ENCODE assay signal across 19 cellular contexts in genomic region chr15:92580021-92580420, GRCh38.
DNase-seq lines count a peak whose midpoint lies in the region; ATAC-seq, FAIRE-seq and TF ChIP-seq lines count a peak whose summit lies in the region.
"Had no signal": no experiment of that assay in that cellular context is flagged by ENCODE, and none has a peak within 500 bp of the region (broad histone marks: within the 10 kb centered on the region; RNA-seq: fewer than 3 reads in every experiment).

No MANE protein-coding gene starts in this region.

- 91% methylated on average over 13 of the region's 13 CpGs for WGBS in right cardiac atrium
- no CpG with 5 or more reads among the region's 13 CpGs for WGBS in neuronal stem cell (ENCODE audit: extremely low coverage in 2 of 2, insufficient read length in 2 of 2, insufficient replicate concordance in 1 of 2), 2 donors
- 90 to 92% (median 90%) methylated on average over 13 of the region's 13 CpGs for WGBS in ovary, 3 donors
- 25% methylated on average over 13 of the region's 13 CpGs for WGBS in HepG2 (ENCODE audit: low lambda C conversion rate)

- H4K8ac ChIP-seq in neuronal stem cell (ENCODE audit: low read depth, low read length) = no peak overlapping the region

- ATAC-seq in right cardiac atrium (no peak), HepG2 (no peak)
- ATAC-seq: GM12878, HCT116 had no signal

- no peaks in the 10 kb centered on the region for H3K79me2 ChIP-seq in HepG2 (ENCODE audit: insufficient read depth, low read length)

- no TSS peak for BruUV-seq in HepG2 (replicated peaks; lab: Mats Ljungman, UMichigan)

- H3K4ac ChIP-seq in neuronal stem cell (ENCODE audit: low read length) = no peak overlapping the region

- H3K4me3 ChIP-seq in right atrium auricular region (no peak overlapping the region), right cardiac atrium (ENCODE audit: low read length) (no peak overlapping the region), neuronal stem cell (ENCODE audit: low read length in 2 of 2) (no peak overlapping the region), ovary (no peak overlapping the region), HepG2 (replicated peaks in 1 of 3; ENCODE audit: insufficient read depth in 1 of 3, low read depth in 2 of 3, low read length in 3 of 3) (no peak overlapping the region)
- H3K4me3 ChIP-seq: BLaER1 treated with 17β-estradiol and CSF1 and Interleukin-3, amounts not matched to agents 10 nM and 100 nM; GM12878; GM23248 had no signal

- no peak overlapping the region for H3K23ac ChIP-seq in neuronal stem cell (ENCODE audit: low read depth, low read length, poor library complexity)

- no peak overlapping the region for H4K91ac ChIP-seq in neuronal stem cell (ENCODE audit: low read depth, low read length, poor library complexity)

- H3K9ac ChIP-seq in neuronal stem cell (ENCODE audit: low read depth, low read length, poor library complexity) (no peak overlapping the region), HepG2 (ENCODE audit: insufficient read depth, low read depth, low read length) (no peak overlapping the region)
- H3K9ac ChIP-seq: BLaER1 treated with 17β-estradiol and CSF1 and Interleukin-3, amounts not matched to agents 10 nM and 100 nM; GM23248 had no signal

- no peaks in the 10 kb centered on the region for H3K27me3 ChIP-seq in right atrium auricular region
- H3K27me3 ChIP-seq in right cardiac atrium (ENCODE audit: control insufficient read depth, insufficient read depth) = no peaks in the 10 kb centered on the region
- peaks cover 0 to 33% (median 0%) of the 10 kb centered on the region in 3 experiments for H3K27me3 ChIP-seq in neuronal stem cell (ENCODE audit: control insufficient read depth in 3 of 3, insufficient read depth in 3 of 3, low read depth in 1 of 3, low read length in 3 of 3)
- H3K27me3 ChIP-seq in ovary = no peaks in the 10 kb centered on the region
- peaks cover 6 to 71% of the 10 kb centered on the region in 2 experiments; a peak in 4 of 5 replicates for H3K27me3 ChIP-seq in HepG2 (ENCODE audit: control insufficient read depth in 1 of 2, insufficient read depth in 2 of 2, low read length in 2 of 2)
- H3K27me3 ChIP-seq: BLaER1 treated with 17β-estradiol and CSF1 and Interleukin-3, amounts not matched to agents 10 nM and 100 nM had no signal

- intact Hi-C loops in right cardiac atrium (cut with DNase I) (no loop called here), ovary (cut with DNase I) (no loop called here), HepG2 (cut with micrococcal nuclease; ENCODE audit: unreplicated experiment) (no loop called here)

- no peak overlapping the region for H3K27ac ChIP-seq in right atrium auricular region
- no peak overlapping the region for H3K27ac ChIP-seq in right cardiac atrium (ENCODE audit: low read length)
- H3K27ac ChIP-seq in neuronal stem cell (replicated peaks; ENCODE audit: low read length) = no peak overlapping the region
- H3K27ac ChIP-seq in ovary = no peak overlapping the region
- H3K27ac ChIP-seq in HepG2 (ENCODE audit: extremely low read length, insufficient read depth, low read length) = no peak overlapping the region
- H3K27ac ChIP-seq: BLaER1 treated with 17β-estradiol and CSF1 and Interleukin-3, amounts not matched to agents 10 nM and 100 nM; GM23248 had no signal

- H3K79me1 ChIP-seq in neuronal stem cell (ENCODE audit: low read depth, low read length) = no peaks in the 10 kb centered on the region

- peak overlapping the region; percentile 8 for H2AK5ac ChIP-seq in neuronal stem cell (ENCODE audit: low read depth, low read length)

- H3K4me2 ChIP-seq in neuronal stem cell (ENCODE audit: insufficient read depth, low read length, poor library complexity, severe bottlenecking) = no peak overlapping the region
- no peak overlapping the region for H3K4me2 ChIP-seq in HepG2 (ENCODE audit: low read depth, low read length)
- H3K4me2 ChIP-seq: BLaER1 treated with 17β-estradiol and CSF1 and Interleukin-3, amounts not matched to agents 10 nM and 100 nM had no signal

- H2BK15ac ChIP-seq in neuronal stem cell (ENCODE audit: low read length) = no peak overlapping the region

- H3K18ac ChIP-seq in neuronal stem cell (ENCODE audit: low read length) = no peak overlapping the region

- no peak overlapping the region for H2BK120ac ChIP-seq in neuronal stem cell (ENCODE audit: low read depth, low read length)

- TF ChIP-seq EP300 in ovary (IDR thresholded peaks at IDR 0.05) (no peak), HepG2 (IDR thresholded peaks at IDR 0.05; ENCODE audit: low read depth in 2 of 2, low read length in 2 of 2) (no peak), HepG2 (CRISPR knock-in tag; IDR thresholded peaks at IDR 0.05; ENCODE audit: borderline replicate concordance) (no peak)

- FAIRE-seq in HepG2 (lab: Jason Lieb, UNC) = no peak
- FAIRE-seq: GM12878, H54 had no signal

- TF ChIP-seq RAD21 in HepG2 (CRISPR knock-in tag; IDR thresholded peaks at IDR 0.05) = no peak

- no peak for TF ChIP-seq POLR2A in ovary (IDR thresholded peaks at IDR 0.05)
- no peak for TF ChIP-seq POLR2A in HepG2 (IDR thresholded peaks at IDR 0.05; ENCODE audit: insufficient read depth in 1 of 2, low read depth in 2 of 2, low read length in 2 of 2)

- H4K20me1 ChIP-seq in HepG2 (ENCODE audit: insufficient read depth, low read length) = no peaks in the 10 kb centered on the region
- H4K20me1 ChIP-seq: BLaER1 treated with 17β-estradiol and CSF1 and Interleukin-3, amounts not matched to agents 10 nM and 100 nM had no signal

- POLR2A ChIA-PET in HepG2 (lab: Yijun Ruan, JAX) = no interaction called here

- H2AFZ ChIP-seq in neuronal stem cell (ENCODE audit: low read length) = no peak overlapping the region
- no peak overlapping the region for H2AFZ ChIP-seq in HepG2 (ENCODE audit: low read length)
- H2AFZ ChIP-seq: GM23248 had no signal

- TF ChIP-seq CTCF in right atrium auricular region (IDR thresholded peaks at IDR 0.05) (no peak), ovary (IDR thresholded peaks at IDR 0.05) (no peak), HepG2 (CRISPR knock-in tag; IDR thresholded peaks at IDR 0.05) (no peak)

- in situ Hi-C loops in HepG2 (cut with HindIII; ENCODE audit: extremely low pct_ligation_motif_present, low pct_unique_long_range_greater_than_20kb) = no loop called here

- CTCF ChIA-PET in HepG2 (lab: Yijun Ruan, JAX; ENCODE audit: low intra/inter-chr PET ratio, low total read pairs) = no interaction called here

- no peak overlapping the region for H2BK5ac ChIP-seq in neuronal stem cell (ENCODE audit: low read length)

- H3K9me3 ChIP-seq in right atrium auricular region = no peaks in the 10 kb centered on the region
- H3K9me3 ChIP-seq in right cardiac atrium (ENCODE audit: control insufficient read depth, low read length) = no peaks in the 10 kb centered on the region
- H3K9me3 ChIP-seq in neuronal stem cell (replicated peaks in 1 of 2; ENCODE audit: control insufficient read depth in 2 of 2, insufficient read depth in 1 of 2, low read depth in 1 of 2, low read length in 2 of 2) = peaks cover 0 to 2% of the 10 kb centered on the region in 2 donors
- no peaks in the 10 kb centered on the region for H3K9me3 ChIP-seq in ovary
- peaks cover 8% of the 10 kb centered on the region for H3K9me3 ChIP-seq in HepG2 (ENCODE audit: low read length)
- H3K9me3 ChIP-seq: BLaER1 treated with 17β-estradiol and CSF1 and Interleukin-3, amounts not matched to agents 10 nM and 100 nM had no signal

- H3K14ac ChIP-seq in neuronal stem cell (ENCODE audit: low read length) = no peak overlapping the region

- H3K4me1 ChIP-seq in right atrium auricular region = no peaks in the 10 kb centered on the region
- no peaks in the 10 kb centered on the region for H3K4me1 ChIP-seq in right cardiac atrium (ENCODE audit: control insufficient read depth, insufficient read depth, low read length)
- H3K4me1 ChIP-seq in neuronal stem cell (ENCODE audit: control insufficient read depth in 2 of 2, insufficient read depth in 1 of 2, low read depth in 1 of 2, low read length in 2 of 2) = peaks cover 0 to 6% of the 10 kb centered on the region in 2 donors
- H3K4me1 ChIP-seq in ovary (ENCODE audit: insufficient read depth) = no peaks in the 10 kb centered on the region
- H3K4me1 ChIP-seq in HepG2 (ENCODE audit: insufficient read depth, low read length) = no peaks in the 10 kb centered on the region

- DNase-seq in right atrium auricular region (ENCODE audit: low spot score) (peak; percentile 46), right cardiac atrium (no peak), ecto neural progenitor cell (ENCODE audit: low spot score) (peak; percentile 34), neuronal stem cell (ENCODE audit: low spot score) (no peak), ovary (no peak), HepG2 (ENCODE audit: low spot score) (no peak), NCI-H69 (lab: John Stamatoyannopoulos, UW) (no peak)
- DNase-seq: CD8-positive, alpha-beta memory T cell; COR-L47; DMS 273 treated with DMSO at 0.1 percent for 48 hours; DMS53; DND-41; EL; GM23248; HFFc6 had no signal

- no peak overlapping the region for H2BK12ac ChIP-seq in neuronal stem cell (ENCODE audit: low read length)

- H3K36me3 ChIP-seq in right atrium auricular region = no peaks in the 10 kb centered on the region
- no peaks in the 10 kb centered on the region for H3K36me3 ChIP-seq in neuronal stem cell (replicated peaks in 1 of 2; ENCODE audit: control insufficient read depth in 2 of 2, insufficient read depth in 2 of 2, low read length in 2 of 2)
- no peaks in the 10 kb centered on the region for H3K36me3 ChIP-seq in ovary
- H3K36me3 ChIP-seq in HepG2 (replicated peaks in 1 of 2; ENCODE audit: control insufficient read depth in 1 of 2, insufficient read depth in 2 of 2, low read length in 2 of 2) = no peaks in the 10 kb centered on the region
- H3K36me3 ChIP-seq: BLaER1 treated with 17β-estradiol and CSF1 and Interleukin-3, amounts not matched to agents 10 nM and 100 nM had no signal

TF ChIP-seq in HepG2, 621 proteins besides CTCF, POLR2A, EP300 and RAD21 (continues in another document):
- TF ChIP-seq FOXO1 (CRISPR knock-in tag; IDR thresholded peaks at IDR 0.05) = no peak

Comparison
In these comparisons a context has a peak if more than half of its experiments do, and no peak if none do; other contexts are left out.
1. DNase-seq: peak in right atrium auricular region (single experiment) and ecto neural progenitor cell (single experiment); none in right cardiac atrium (0 of 3), neuronal stem cell (single experiment), ovary (0 of 5), HepG2 (single experiment) and NCI-H69 (single experiment).